Comparison of ENCODE assay signal across 13 cellular contexts in genomic region chr7:24905996-24906770, GRCh38.
DNase-seq lines count a peak whose midpoint lies in the region; ATAC-seq and TF ChIP-seq lines count a peak whose summit lies in the region.
"Had no signal": no experiment of that assay in that cellular context is flagged by ENCODE, and none has a peak within 500 bp of the region (broad histone marks: within the 10 kb centered on the region; RNA-seq: fewer than 3 reads in every experiment).

No MANE protein-coding gene starts in this region.

- no peaks in the 10 kb centered on the region for H3K27me3 Mint-ChIP-seq in Calu3 (ENCODE audit: unreplicated experiment)
- peaks cover 5% of the 10 kb centered on the region; the same call in 1 of the 2 replicates for H3K27me3 Mint-ChIP-seq in HFFc6 (ENCODE audit: insufficient read depth)
- no peaks in the 10 kb centered on the region for H3K27me3 Mint-ChIP-seq in progenitor cell of endocrine pancreas

- H3K9me3 ChIP-seq in lower lobe of right lung, result no peaks in the 10 kb centered on the region

- H3K4me1 Mint-ChIP-seq in Calu3 (ENCODE audit: low read depth, unreplicated experiment) (peaks cover 11% of the 10 kb centered on the region), HFFc6 (ENCODE audit: low read depth) (peaks cover 37% of the 10 kb centered on the region), progenitor cell of endocrine pancreas (ENCODE audit: low read depth) (peaks cover 5% of the 10 kb centered on the region)

- ATAC-seq in esophagus mucosa, result peak; percentile 75
- ATAC-seq in HG03196 (IDR thresholded peaks at IDR 0.05; ENCODE audit: unreplicated experiment), result no peak
- no peak for ATAC-seq in lower lobe of right lung

- no TSS peak for BruUV-seq in Calu3 (replicated peaks; lab: Mats Ljungman, UMichigan)

- no peak overlapping the region for H3K4me3 ChIP-seq in lower lobe of right lung
- H3K4me3 ChIP-seq: SK-N-MC had no signal

- peaks cover 12% of the 10 kb centered on the region for H3K36me3 Mint-ChIP-seq in Calu3 (ENCODE audit: insufficient read depth, unreplicated experiment)
- H3K36me3 Mint-ChIP-seq in HFFc6 (ENCODE audit: low read depth), result peaks cover 18% of the 10 kb centered on the region
- no peaks in the 10 kb centered on the region for H3K36me3 Mint-ChIP-seq in progenitor cell of endocrine pancreas (ENCODE audit: insufficient read depth)

- no peak overlapping the region for H3K4me3 Mint-ChIP-seq in Calu3 (ENCODE audit: low read depth, unreplicated experiment)
- H3K4me3 Mint-ChIP-seq in HFFc6, result 0 out of 2 replicates have a peak overlapping the region, but pooled peaks have one; percentile 37
- H3K4me3 Mint-ChIP-seq in progenitor cell of endocrine pancreas (ENCODE audit: low read depth), result no peak overlapping the region

- H3K9me3 Mint-ChIP-seq in Calu3 (ENCODE audit: low read depth, unreplicated experiment), result no peaks in the 10 kb centered on the region
- no peaks in the 10 kb centered on the region; the same call in 1 of the 2 replicates for H3K9me3 Mint-ChIP-seq in HFFc6
- H3K9me3 Mint-ChIP-seq in progenitor cell of endocrine pancreas (ENCODE audit: low read depth), result no peaks in the 10 kb centered on the region

- CTCF ChIA-PET in Calu3 (lab: Charles Lee), result interaction anchor here (0.6 to 1.4 kb wide), 2 partner anchors 11 to 12 kb away, joined by 3 to 4 read pairs; no protein-coding TSS in a partner anchor

- intact Hi-C loops in Calu3 (cut with micrococcal nuclease; ENCODE audit: unreplicated experiment), result loop anchor here (2.0 to 5.0 kb wide), 3 partner anchors 71 to 187 kb away; no protein-coding TSS in a partner anchor
- intact Hi-C loops in lower lobe of right lung (cut with DNase I), result no loop called here

- H3K27ac ChIP-seq in lower lobe of right lung, result no peak overlapping the region
- H3K27ac ChIP-seq: C4-2B, SK-N-MC had no signal

- H3K36me3 ChIP-seq in lower lobe of right lung, result no peaks in the 10 kb centered on the region

- peak; percentile 36 for DNase-seq in Calu3
- DNase-seq in HFFc6, result peak; percentile 57
- peak; percentile 12 for DNase-seq in SW 1271 (lab: John Stamatoyannopoulos, UW)
- DNase-seq in SKM-1 treated with dmso at 0.1 percent for 144 hours (lab: John Stamatoyannopoulos, UW; ENCODE audit: unreplicated experiment), result no peak
- no peak for DNase-seq in progenitor cell of endocrine pancreas (ENCODE audit: low spot score, unreplicated experiment)
- no peak for DNase-seq in lower lobe of right lung
- DNase-seq: activated CD4-positive, alpha-beta T cell treated with anti-CD3 and anti-CD28 coated beads for 4 hours; GDM1; hypothalamus had no signal

- no peak overlapping the region for H3K27ac Mint-ChIP-seq in Calu3 (ENCODE audit: unreplicated experiment)
- no peak overlapping the region for H3K27ac Mint-ChIP-seq in HFFc6
- no peak overlapping the region for H3K27ac Mint-ChIP-seq in progenitor cell of endocrine pancreas

- no peak for TF ChIP-seq CTCF in Calu3 (IDR thresholded peaks at IDR 0.05; ENCODE audit: unreplicated experiment)
- no peak for TF ChIP-seq CTCF in HFFc6 (IDR thresholded peaks at IDR 0.05)
- no peak for TF ChIP-seq CTCF in progenitor cell of endocrine pancreas (IDR thresholded peaks at IDR 0.05; ENCODE audit: unreplicated experiment)
- no peak for TF ChIP-seq CTCF in lower lobe of right lung (IDR thresholded peaks at IDR 0.05)

- peaks cover 19% of the 10 kb centered on the region for H3K4me1 ChIP-seq in lower lobe of right lung

- no peaks in the 10 kb centered on the region for H3K27me3 ChIP-seq in lower lobe of right lung (ENCODE audit: low read depth)

Comparison
In these comparisons a context has a peak if more than half of its experiments do, and no peak if none do; other contexts are left out.
1. DNase-seq: peak in Calu3 (single experiment), HFFc6 (single experiment) and SW 1271 (2 of 2); none in SKM-1 treated with dmso at 0.1 percent for 144 hours (single experiment), progenitor cell of endocrine pancreas (single experiment) and lower lobe of right lung (single experiment).